Comparison of ENCODE assay signal across 2 cellular contexts in the genomic region with DNA sequence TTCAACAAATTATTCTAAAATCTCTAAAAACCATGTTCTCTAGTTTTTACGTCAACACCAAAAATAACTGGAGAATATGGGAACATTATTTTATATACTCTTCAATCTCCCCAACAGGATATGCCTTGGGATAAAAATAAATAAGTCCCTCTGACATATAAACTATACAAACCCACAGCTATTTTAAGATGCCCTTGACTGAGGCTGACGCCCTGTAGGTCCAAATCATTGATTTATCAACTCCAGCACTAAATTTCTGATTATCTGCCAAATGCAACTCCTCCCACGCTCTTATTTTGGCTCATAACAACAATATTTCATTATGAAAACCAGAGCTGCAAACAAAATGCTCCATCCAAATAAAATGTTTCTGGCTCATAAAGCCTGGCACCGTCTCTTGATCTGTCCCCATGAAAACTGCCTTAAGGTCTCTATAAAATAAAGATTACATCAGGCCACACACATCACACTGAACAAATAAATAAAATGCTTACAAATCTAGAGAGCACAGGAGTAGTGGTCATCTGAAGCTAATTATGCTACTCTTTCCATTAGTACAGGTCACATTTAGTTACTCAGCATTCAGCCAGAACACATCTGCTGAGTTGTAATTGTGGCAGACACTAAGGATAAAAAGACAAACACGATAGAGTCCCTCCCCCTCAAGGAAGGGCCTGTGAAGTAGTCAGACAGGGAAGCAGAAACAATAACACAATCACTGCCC.
TF ChIP-seq lines count a peak whose summit lies in the region.

No MANE protein-coding gene starts in this region.

TF ChIP-seq in IMR-90, 13 proteins besides CTCF, POLR2A, EP300 and RAD21:
- TF ChIP-seq RFX5 (IDR thresholded peaks at IDR 0.05; ENCODE audit: low read depth, low read length) (no peak), NFE2L2 (IDR thresholded peaks at IDR 0.05; ENCODE audit: low read depth, low read length) (no peak), MAFK (IDR thresholded peaks at IDR 0.05; ENCODE audit: low read depth, low read length) (0 out of 2 replicates have a peak, but pooled peaks have one; percentile 3)

TF ChIP-seq in GM12891, 5 proteins besides CTCF, POLR2A, EP300 and RAD21:
- TF ChIP-seq POLR2AphosphoS5 (IDR thresholded peaks at IDR 0.05; ENCODE audit: low read depth, low read length) = no peak
- no peak for TF ChIP-seq TAF1 (IDR thresholded peaks at IDR 0.05; ENCODE audit: low read depth, low read length)
- TF ChIP-seq PAX5 (IDR thresholded peaks at IDR 0.05; ENCODE audit: insufficient read depth, low read length, severe bottlenecking) = no peak
- no peak for TF ChIP-seq SPI1 (IDR thresholded peaks at IDR 0.05; ENCODE audit: low read depth, low read length)
- no peak for TF ChIP-seq POU2F2 (IDR thresholded peaks at IDR 0.05; ENCODE audit: low read depth, low read length)
TF ChIP-seq in GM12891: peak in this region for 0.
